14 cellular contexts compared by ENCODE assay signal in genomic region chr5:180689071-180689694, GRCh38. TPM values are rescaled to one million over a fixed set of nuclear protein-coding genes. Genes with fewer than 3 reads are reported as not detected.
DNase-seq lines count a peak whose midpoint lies in the region; ATAC-seq and TF ChIP-seq lines count a peak whose summit lies in the region.
"Had no signal": no experiment of that assay in that cellular context is flagged by ENCODE, and none has a peak within 500 bp of the region (broad histone marks: within the 10 kb centered on the region; RNA-seq: fewer than 3 reads in every experiment).

No MANE protein-coding gene starts in this region.

- no peaks in the 10 kb centered on the region for H3K36me3 ChIP-seq in CD4-positive, CD25-positive, alpha-beta regulatory T cell (ENCODE audit: control insufficient read depth, insufficient read depth, low read length)
- H3K36me3 ChIP-seq in transverse colon (no peaks in the 10 kb centered on the region), aorta (ENCODE audit: control insufficient read depth in 1 of 2, insufficient read depth in 2 of 2, low read length in 1 of 2) (no peaks in the 10 kb centered on the region), ascending aorta (no peaks in the 10 kb centered on the region)

- TF ChIP-seq CTCF in natural killer cell (IDR thresholded peaks at IDR 0.05), result no peak
- no peak for TF ChIP-seq CTCF in transverse colon (IDR thresholded peaks at IDR 0.05)
- TF ChIP-seq CTCF in ascending aorta (IDR thresholded peaks at IDR 0.05), result no peak

- H3K4me1 ChIP-seq in CD4-positive, CD25-positive, alpha-beta regulatory T cell (ENCODE audit: control insufficient read depth, insufficient read depth, low read length, poor library complexity, severe bottlenecking), result peaks cover 24% of the 10 kb centered on the region
- no peaks in the 10 kb centered on the region for H3K4me1 ChIP-seq in transverse colon
- H3K4me1 ChIP-seq in aorta (ENCODE audit: control insufficient read depth in 1 of 2, insufficient read depth in 2 of 2, low read length in 2 of 2), result no peaks in the 10 kb centered on the region
- no peaks in the 10 kb centered on the region for H3K4me1 ChIP-seq in ascending aorta

- peak overlapping the region; percentile 61 for H3K4me3 ChIP-seq in CD4-positive, CD25-positive, alpha-beta regulatory T cell (ENCODE audit: low read depth, low read length)
- H3K4me3 ChIP-seq in transverse colon (no peak overlapping the region), aorta (ENCODE audit: low read length in 2 of 2) (no peak overlapping the region), ascending aorta (no peak overlapping the region)

- 51 to 62% methylated on average over 13 of the region's 13 CpGs for WGBS in transverse colon (ENCODE audit: low coverage in 1 of 2), 2 donors
- 33 to 39% methylated on average over 13 of the region's 13 CpGs for WGBS in aorta, 2 donors

- H3K9me3 ChIP-seq in CD4-positive, CD25-positive, alpha-beta regulatory T cell (ENCODE audit: control insufficient read depth in 2 of 2, low read length in 2 of 2), result no peaks in the 10 kb centered on the region
- H3K9me3 ChIP-seq in transverse colon (no peaks in the 10 kb centered on the region), aorta (ENCODE audit: control insufficient read depth, low read length) (no peaks in the 10 kb centered on the region), ascending aorta (no peaks in the 10 kb centered on the region)

- peak overlapping the region; percentile 49 to 83 (median 70) for H3K4me3 Mint-ChIP-seq in CD4-positive, CD25-positive, alpha-beta regulatory T cell
- H3K4me3 Mint-ChIP-seq in T-helper 1 cell treated with Interleukin-12 subunit alpha and Interleukin-12 subunit beta and Interleukin-4 antibody, amounts not matched to agents 30 μg/mL and 1 μg/mL, for 36 hours, result peak overlapping the region; percentile 58
- peak overlapping the region; percentile 49 for H3K4me3 Mint-ChIP-seq in activated naive CD4-positive, alpha-beta T cell treated with anti-CD3 and anti-CD28 coated beads, Interleukin-2, amount 10 ng/mL, durations not matched to agents 7 days and 5 days
- H3K4me3 Mint-ChIP-seq in natural killer cell, result peak overlapping the region; percentile 77

- H3K4me1 Mint-ChIP-seq in CD4-positive, CD25-positive, alpha-beta regulatory T cell, result peaks cover 18 to 65% (median 28%) of the 10 kb centered on the region in 4 donors
- peaks cover 20% of the 10 kb centered on the region for H3K4me1 Mint-ChIP-seq in T-helper 1 cell treated with Interleukin-12 subunit alpha and Interleukin-12 subunit beta and Interleukin-4 antibody, amounts not matched to agents 30 μg/mL and 1 μg/mL, for 36 hours (ENCODE audit: low read depth)
- H3K4me1 Mint-ChIP-seq in activated naive CD4-positive, alpha-beta T cell treated with anti-CD3 and anti-CD28 coated beads, Interleukin-2, amount 10 ng/mL, durations not matched to agents 7 days and 5 days, result peaks cover 36% of the 10 kb centered on the region
- peaks cover 21 to 25% of the 10 kb centered on the region in 2 donors for H3K4me1 Mint-ChIP-seq in natural killer cell

- ATAC-seq in CD4-positive, CD25-positive, alpha-beta regulatory T cell (ENCODE audit: low read depth in 2 of 2), result peak; percentile 77 to 80
- ATAC-seq in natural killer cell (peak; percentile 72 to 90 (median 78)), aorta (ENCODE audit: low FRiP score) (no peak)
- ATAC-seq: SK-N-SH treated with all-trans-retinoic acid at 6 μM for 48 hours had no signal

- H3K27ac Mint-ChIP-seq in CD4-positive, CD25-positive, alpha-beta regulatory T cell, result peak overlapping the region; percentile 80 to 97 (median 88)
- peak overlapping the region; percentile 29 for H3K27ac Mint-ChIP-seq in T-helper 1 cell treated with Interleukin-12 subunit alpha and Interleukin-12 subunit beta and Interleukin-4 antibody, amounts not matched to agents 30 μg/mL and 1 μg/mL, for 36 hours
- peak overlapping the region; percentile 80 for H3K27ac Mint-ChIP-seq in activated naive CD4-positive, alpha-beta T cell treated with anti-CD3 and anti-CD28 coated beads, Interleukin-2, amount 10 ng/mL, durations not matched to agents 7 days and 5 days
- peak overlapping the region; percentile 84 to 87 for H3K27ac Mint-ChIP-seq in natural killer cell

- CTCF ChIA-PET in activated naive CD4-positive, alpha-beta T cell treated with anti-CD3 and anti-CD28 coated beads, Interleukin-2, amount 10 ng/mL, durations not matched to agents 7 days and 5 days (lab: Charles Lee), result interaction anchor here (0.8 to 1.4 kb wide), 2 partner anchors 12 to 18 kb away, joined by 3 to 5 read pairs; no protein-coding TSS in a partner anchor

- intact Hi-C loops in natural killer cell (cut with micrococcal nuclease) (no loop called here), transverse colon (cut with DNase I; ENCODE audit: low total_unique reads) (no loop called here), aorta (cut with DNase I) (no loop called here), ascending aorta (cut with DNase I) (no loop called here)

- TF ChIP-seq EP300 in transverse colon (IDR thresholded peaks at IDR 0.05; ENCODE audit: low read depth), result no peak

- H3K27me3 Mint-ChIP-seq in CD4-positive, CD25-positive, alpha-beta regulatory T cell, result peaks cover 4% of the 10 kb centered on the region
- H3K27me3 Mint-ChIP-seq in T-helper 1 cell treated with Interleukin-12 subunit alpha and Interleukin-12 subunit beta and Interleukin-4 antibody, amounts not matched to agents 30 μg/mL and 1 μg/mL, for 36 hours (ENCODE audit: low read depth), result peaks cover 7% of the 10 kb centered on the region
- peaks cover 3% of the 10 kb centered on the region for H3K27me3 Mint-ChIP-seq in activated naive CD4-positive, alpha-beta T cell treated with anti-CD3 and anti-CD28 coated beads, Interleukin-2, amount 10 ng/mL, durations not matched to agents 7 days and 5 days
- H3K27me3 Mint-ChIP-seq in natural killer cell (ENCODE audit: low read depth in 2 of 2), result peaks cover 0 to 2% of the 10 kb centered on the region in 2 donors

- H3K27me3 ChIP-seq in CD4-positive, CD25-positive, alpha-beta regulatory T cell (ENCODE audit: control insufficient read depth, insufficient read depth, low read length), result peaks cover 11% of the 10 kb centered on the region
- H3K27me3 ChIP-seq in transverse colon (peaks cover 42% of the 10 kb centered on the region), aorta (ENCODE audit: control insufficient read depth in 1 of 2, insufficient read depth in 2 of 2, low read length in 1 of 2) (no peaks in the 10 kb centered on the region), ascending aorta (no peaks in the 10 kb centered on the region)

- peaks cover 0 to 2% (median 0%) of the 10 kb centered on the region in 7 donors for H3K9me3 Mint-ChIP-seq in CD4-positive, CD25-positive, alpha-beta regulatory T cell
- H3K9me3 Mint-ChIP-seq in T-helper 1 cell treated with Interleukin-12 subunit alpha and Interleukin-12 subunit beta and Interleukin-4 antibody, amounts not matched to agents 30 μg/mL and 1 μg/mL, for 36 hours, result no peaks in the 10 kb centered on the region
- H3K9me3 Mint-ChIP-seq in activated naive CD4-positive, alpha-beta T cell treated with anti-CD3 and anti-CD28 coated beads, Interleukin-2, amount 10 ng/mL, durations not matched to agents 7 days and 5 days, result no peaks in the 10 kb centered on the region
- no peaks in the 10 kb centered on the region for H3K9me3 Mint-ChIP-seq in natural killer cell

- in situ Hi-C loops in transverse colon (cut with MboI; ENCODE audit: low pct_ligation_motif_present in 1 of 4, low pct_unique_long_range_greater_than_20kb in 1 of 4, low sequenced_read_pairs in 3 of 4), result no loop called here

- no peaks in the 10 kb centered on the region for H3K36me3 Mint-ChIP-seq in CD4-positive, CD25-positive, alpha-beta regulatory T cell
- H3K36me3 Mint-ChIP-seq in T-helper 1 cell treated with Interleukin-12 subunit alpha and Interleukin-12 subunit beta and Interleukin-4 antibody, amounts not matched to agents 30 μg/mL and 1 μg/mL, for 36 hours (ENCODE audit: low read depth), result peaks cover 1% of the 10 kb centered on the region
- H3K36me3 Mint-ChIP-seq in activated naive CD4-positive, alpha-beta T cell treated with anti-CD3 and anti-CD28 coated beads, Interleukin-2, amount 10 ng/mL, durations not matched to agents 7 days and 5 days, result no peaks in the 10 kb centered on the region
- H3K36me3 Mint-ChIP-seq in natural killer cell, result no peaks in the 10 kb centered on the region

- peak overlapping the region; percentile 55 for H3K27ac ChIP-seq in CD4-positive, CD25-positive, alpha-beta regulatory T cell (ENCODE audit: insufficient read depth, low read length, poor library complexity, severe bottlenecking)
- H3K27ac ChIP-seq in transverse colon, result no peak overlapping the region
- H3K27ac ChIP-seq in aorta (ENCODE audit: low read depth in 1 of 2, low read length in 2 of 2), result no peak overlapping the region
- H3K27ac ChIP-seq in ascending aorta, result no peak overlapping the region

- TF ChIP-seq POLR2A in transverse colon (IDR thresholded peaks at IDR 0.05), result no peak

- DNase-seq in CD4-positive, CD25-positive, alpha-beta regulatory T cell, result peak in 2 of 3 donors; percentile 55 to 83
- DNase-seq in activated naive CD4-positive, alpha-beta T cell treated with anti-CD3 and anti-CD28 coated beads, Interleukin-2, amount 10 ng/mL, durations not matched to agents 7 days and 5 days, result peak; percentile 67
- DNase-seq in natural killer cell (peak; percentile 24), transverse colon (no peak), aorta (no peak), Kasumi-1 (lab: John Stamatoyannopoulos, UW) (no peak), ascending aorta (ENCODE audit: low spot score in 2 of 2) (no peak)
- DNase-seq: foreskin fibroblast, KG1, kidney, NCI-H2029 had no signal

RNA-seq across cellular contexts. Expression of gene FLT4, which starts 39.8 kb away (rescaled TPM):
- total RNA-seq in CD4-positive, CD25-positive, alpha-beta regulatory T cell, result 2.4 TPM
- polyA plus RNA-seq in CD4-positive, CD25-positive, alpha-beta regulatory T cell, result 1 to 10 TPM; 1.2 to 4.0 (median 2.3) TPM
- under 1 TPM; 0.68 to 0.92 (median 0.78) TPM for total RNA-seq in natural killer cell
- total RNA-seq in transverse colon, result 10 to 100 TPM in 1 of 4 donors, 1 to 10 TPM in 3; 1.8 to 16.1 (median 4.0) TPM
- total RNA-seq in aorta, result 10 to 100 TPM; 13.7 to 22.1 TPM
- 1 to 10 TPM in 1 of 2 donors, under 1 TPM in 1; 0.13 to 1.6 TPM for polyA plus RNA-seq in aorta
- total RNA-seq in ascending aorta, result 53.5 TPM

RNA-seq across cellular contexts. Expression of gene OR2Y1, which starts 50.7 kb away (rescaled TPM):
- total RNA-seq in CD4-positive, CD25-positive, alpha-beta regulatory T cell, result not detected
- not detected for polyA plus RNA-seq in CD4-positive, CD25-positive, alpha-beta regulatory T cell
- total RNA-seq in natural killer cell (not detected), transverse colon (not detected), aorta (not detected), ascending aorta (not detected)
- not detected for polyA plus RNA-seq in aorta
- total RNA-seq: chondrocyte, kidney had no signal

Comparison
In these comparisons a context has a peak if more than half of its experiments do, and no peak if none do; other contexts are left out.
1. DNase-seq: peak in CD4-positive, CD25-positive, alpha-beta regulatory T cell (2 of 3), activated naive CD4-positive, alpha-beta T cell treated with anti-CD3 and anti-CD28 coated beads, Interleukin-2, amount 10 ng/mL, durations not matched to agents 7 days and 5 days (single experiment) and natural killer cell (single experiment); none in transverse colon (single experiment), aorta (0 of 2), Kasumi-1 (0 of 2) and ascending aorta (0 of 2).
2. H3K27ac Mint-ChIP-seq: peak in every context shown above with its lines; median percentile 88 in CD4-positive, CD25-positive, alpha-beta regulatory T cell; 86 in natural killer cell; 80 in activated naive CD4-positive, alpha-beta T cell treated with anti-CD3 and anti-CD28 coated beads, Interleukin-2, amount 10 ng/mL, durations not matched to agents 7 days and 5 days; 29 in T-helper 1 cell treated with Interleukin-12 subunit alpha and Interleukin-12 subunit beta and Interleukin-4 antibody, amounts not matched to agents 30 μg/mL and 1 μg/mL, for 36 hours.
3. Peak in every context shown above with its lines, with median percentiles within 50 percentile points of each other: H3K4me3 Mint-ChIP-seq.